In genomic region chr6:167153523-167153959, GRCh38 we compare ENCODE assay signal across 8 cellular contexts. TPM values are rescaled to one million over a fixed set of nuclear protein-coding genes. Genes with fewer than 3 reads are reported as not detected.
DNase-seq lines count a peak whose midpoint lies in the region; ATAC-seq and TF ChIP-seq lines count a peak whose summit lies in the region.

No MANE protein-coding gene starts in this region.

- H3K27me3 Mint-ChIP-seq in chondrocyte (ENCODE audit: low read depth) = no peaks in the 10 kb centered on the region

- no peaks in the 10 kb centered on the region for H3K36me3 Mint-ChIP-seq in chondrocyte (ENCODE audit: low read depth)

- H3K9me3 ChIP-seq in transverse colon = no peaks in the 10 kb centered on the region

- H3K36me3 ChIP-seq in transverse colon = no peaks in the 10 kb centered on the region

- TF ChIP-seq EP300 in transverse colon (IDR thresholded peaks at IDR 0.05; ENCODE audit: low read depth) = no peak

- H3K27ac ChIP-seq in transverse colon = no peak overlapping the region

- H3K4me3 ChIP-seq in GM12864 (ENCODE audit: low read depth, low read length) (peak overlapping the region; percentile 42), transverse colon (peak overlapping the region in 1 of 4 donors; percentile 26)

- peaks cover 10% of the 10 kb centered on the region for H3K4me1 Mint-ChIP-seq in chondrocyte (ENCODE audit: low read depth)

- DNase-seq in GM12864 (ENCODE audit: low read depth) = peak; percentile 60
- DNase-seq in chondrocyte (ENCODE audit: low spot score) = no peak
- peak; percentile 27 for DNase-seq in transverse colon
- no peak for DNase-seq in NCI-H748 treated with DMSO at 0.1 percent for 48 hours (lab: John Stamatoyannopoulos, UW)
- DNase-seq in NCI-H82 (lab: John Stamatoyannopoulos, UW) = no peak
- DNase-seq in GF-D8 (lab: John Stamatoyannopoulos, UW) = no peak

- TF ChIP-seq CTCF in GM12864 (IDR thresholded peaks at IDR 0.05; ENCODE audit: low read depth, low read length, missing control alignments) (no peak), chondrocyte (IDR thresholded peaks at IDR 0.05) (no peak), transverse colon (IDR thresholded peaks at IDR 0.05) (no peak)

- no peaks in the 10 kb centered on the region for H3K27me3 ChIP-seq in transverse colon

- no peak for TF ChIP-seq POLR2A in transverse colon (IDR thresholded peaks at IDR 0.05)

- intact Hi-C loops in transverse colon (cut with DNase I; ENCODE audit: low total_unique reads) = no loop called here

- no peak overlapping the region for H3K27ac Mint-ChIP-seq in chondrocyte (ENCODE audit: unreplicated experiment)

- peak; percentile 44 for ATAC-seq in GM19468 (IDR thresholded peaks at IDR 0.05; ENCODE audit: extremely low read depth, unreplicated experiment)
- ATAC-seq in HG03575 (IDR thresholded peaks at IDR 0.05; ENCODE audit: extremely low read depth, insufficient number of reproducible peaks, low FRiP score, unreplicated experiment) = peak; percentile 35

- H3K9me3 Mint-ChIP-seq in chondrocyte (ENCODE audit: low read depth) = no peaks in the 10 kb centered on the region

- 55% methylated on average over 13 of the region's 13 CpGs; no CpG with 5 or more reads in 1 of the 2 donors for WGBS in transverse colon (ENCODE audit: low coverage in 1 of 2), 2 donors

- H3K4me3 Mint-ChIP-seq in chondrocyte (ENCODE audit: unreplicated experiment) = peak overlapping the region; percentile 59

- no peaks in the 10 kb centered on the region for H3K4me1 ChIP-seq in transverse colon

- in situ Hi-C loops in transverse colon (cut with MboI; ENCODE audit: low pct_ligation_motif_present in 1 of 4, low pct_unique_long_range_greater_than_20kb in 1 of 4, low sequenced_read_pairs in 3 of 4) = no loop called here

RNA-seq across cellular contexts. Expression of gene GPR31, which starts 4.2 kb away (rescaled TPM):
- total RNA-seq in chondrocyte = not detected in 3 replicates
- not detected for total RNA-seq in transverse colon

RNA-seq across cellular contexts. Expression of gene CCR6, which starts 30.6 kb away (rescaled TPM):
- total RNA-seq in chondrocyte (not detected in 3 replicates), transverse colon (1 to 10 TPM in 1 of 4 donors, not detected in 3; 1.3 TPM)

Comparison
In these comparisons a context has a peak if more than half of its experiments do, and no peak if none do; other contexts are left out.
1. DNase-seq: peak in GM12864 (single experiment) and transverse colon (single experiment); none in chondrocyte (single experiment), NCI-H748 treated with DMSO at 0.1 percent for 48 hours (single experiment), NCI-H82 (single experiment) and GF-D8 (single experiment).